29 cellular contexts compared by ENCODE assay signal in the genomic region with DNA sequence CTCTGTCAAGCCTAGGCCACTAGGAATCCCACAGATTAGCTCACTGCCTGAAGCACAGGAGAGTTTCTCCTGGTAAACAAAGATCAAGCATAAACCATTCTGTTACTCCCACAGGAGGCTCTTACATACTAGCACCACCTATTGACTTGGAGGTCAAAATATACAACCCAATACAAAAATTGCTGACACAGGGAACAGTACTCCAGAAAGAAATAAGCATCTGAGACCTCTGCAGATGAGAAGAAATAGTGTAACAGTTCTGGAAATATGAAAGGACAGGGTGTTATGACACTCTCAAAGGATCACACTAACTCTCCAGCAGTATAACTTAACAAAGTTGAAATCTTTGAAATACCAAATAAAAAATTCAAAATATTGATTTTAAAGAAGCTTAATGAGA.
"Had no signal": no experiment of that assay in that cellular context is flagged by ENCODE, and none has a peak within 500 bp of the region (broad histone marks: within the 10 kb centered on the region; RNA-seq: fewer than 3 reads in every experiment).

No MANE protein-coding gene starts in this region.

- H3K27ac ChIP-seq: brain microvascular endothelial cell, coronary artery, dorsolateral prefrontal cortex, esophagus muscularis mucosa, foreskin keratinocyte, gastrocnemius medialis, heart left ventricle, WERI-Rb-1 had no signal

- FAIRE-seq: astrocyte had no signal

- DNase-seq: activated B cell treated with CpG ODN at 0.5 μM for 24 hours; activated CD4-positive, alpha-beta T cell treated with anti-CD3 and anti-CD28 coated beads for 48 hours; activated CD4-positive, alpha-beta T cell treated with anti-CD3 and anti-CD28 coated beads, Interleukin-2, amount 50 U/mL, for 1 hour; activated CD4-positive, alpha-beta T cell treated with anti-CD3 and anti-CD28 coated beads, Interleukin-2, amount 50 U/mL, for 48 hours; activated CD8-positive, alpha-beta memory T cell treated with anti-CD3 and anti-CD28 coated beads for 24 hours; activated CD8-positive, alpha-beta T cell treated with anti-CD3 and anti-CD28 coated beads for 36 hours; activated effector memory CD4-positive, alpha-beta T cell treated with Interleukin-2 at 50 U/mL for 16 hours; activated gamma-delta T cell treated with Interleukin-2 at 50 U/mL for 16 hours; activated naive CD4-positive, alpha-beta T cell treated with anti-CD3 and anti-CD28 coated beads, Interleukin-2, amount 50 U/mL, for 16 hours; activated naive CD4-positive, alpha-beta T cell treated with Interleukin-2 at 50 U/mL for 16 hours; activated T-cell treated with anti-CD3 and anti-CD28 coated beads, Interleukin-2, amount 50 U/mL, for 4 hours; amniotic stem cell; anterior cingulate cortex; brain microvascular endothelial cell; dorsolateral prefrontal cortex; effector memory CD4-positive, alpha-beta T cell; endodermal cell; foreskin keratinocyte; gastrocnemius medialis; glutamatergic neuron; heart left ventricle; T-helper 17 cell; T1000; WERI-Rb-1 had no signal

- ATAC-seq: activated CD4-positive, CD25-positive, alpha-beta regulatory T cell treated with anti-CD3 and anti-CD28 coated beads, Interleukin-2, amount 50 U/mL, for 24 hours; activated CD8-positive, alpha-beta T cell treated with anti-CD3 and anti-CD28 coated beads for 36 hours; activated T-cell treated with anti-CD3 and anti-CD28 coated beads, Interleukin-2, amount 50 U/mL, for 4 hours; activated T-helper 17 cell treated with anti-CD3 and anti-CD28 coated beads, Interleukin-2, amount 50 U/mL, for 72 hours; foreskin keratinocyte; gastrocnemius medialis; T-helper 17 cell had no signal

- H3K4me3 ChIP-seq: coronary artery, dorsolateral prefrontal cortex, esophagus muscularis mucosa, gastrocnemius medialis, heart left ventricle had no signal

- H3K27me3 ChIP-seq: brain microvascular endothelial cell, dorsolateral prefrontal cortex, esophagus muscularis mucosa, foreskin keratinocyte, gastrocnemius medialis, heart left ventricle had no signal

- H3K4me1 ChIP-seq: esophagus muscularis mucosa, foreskin keratinocyte, gastrocnemius medialis, heart left ventricle had no signal

- H3K9me3 ChIP-seq: gastrocnemius medialis had no signal

- H3K36me3 ChIP-seq: brain microvascular endothelial cell, esophagus muscularis mucosa, gastrocnemius medialis, heart left ventricle, WERI-Rb-1 had no signal
